Comparison of ENCODE assay signal across 25 cellular contexts in genomic region chr3:195867631-195868335, GRCh38. TPM values are rescaled to one million over a fixed set of nuclear protein-coding genes. Genes with fewer than 3 reads are reported as not detected.
A peak's percentile ranks its signal among the peaks of the same experiment; 100 is the strongest.
DNase-seq lines count a peak whose midpoint lies in the region; ATAC-seq and TF ChIP-seq lines count a peak whose summit lies in the region.
"Had no signal": no experiment of that assay in that cellular context is flagged by ENCODE, and none has a peak within 500 bp of the region (broad histone marks: within the 10 kb centered on the region; RNA-seq: fewer than 3 reads in every experiment).

No MANE protein-coding gene starts in this region.

- no peaks in the 10 kb centered on the region for H3K27me3 Mint-ChIP-seq in stimulated activated naive CD8-positive, alpha-beta T cell treated with anti-CD3 and anti-CD28 coated beads, Interleukin-15, amount 100 ng/mL, for 72 hours
- H3K27me3 Mint-ChIP-seq in chondrocyte (ENCODE audit: low read depth), result no peaks in the 10 kb centered on the region
- H3K27me3 Mint-ChIP-seq in activated CD4-positive, alpha-beta memory T cell treated with anti-CD3 and anti-CD28 coated beads, Interleukin-2, amount 10 ng/mL, durations not matched to agents 7 days and 5 days, result no peaks in the 10 kb centered on the region
- H3K27me3 Mint-ChIP-seq in activated T-helper 1 cell treated with anti-CD3 and anti-CD28 coated beads, Interleukin-12 subunit alpha, Interleukin-12 subunit beta, Interleukin-2, Interleukin-4 antibody, amounts not matched to agents 30 ng/mL and 10 ng/mL and 1 ng/mL, durations not matched to agents 14 hours and 24 hours and 36 hours (ENCODE audit: insufficient read depth), result no peaks in the 10 kb centered on the region

- H3K4me3 ChIP-seq in sigmoid colon, result no peak overlapping the region
- H3K4me3 ChIP-seq: Peyer's patch had no signal

- no peaks in the 10 kb centered on the region for H3K9me3 Mint-ChIP-seq in stimulated activated naive CD8-positive, alpha-beta T cell treated with anti-CD3 and anti-CD28 coated beads, Interleukin-15, amount 100 ng/mL, for 72 hours
- no peaks in the 10 kb centered on the region for H3K9me3 Mint-ChIP-seq in chondrocyte (ENCODE audit: low read depth)
- H3K9me3 Mint-ChIP-seq in activated CD4-positive, alpha-beta memory T cell treated with anti-CD3 and anti-CD28 coated beads, Interleukin-2, amount 10 ng/mL, durations not matched to agents 7 days and 5 days, result no peaks in the 10 kb centered on the region
- no peaks in the 10 kb centered on the region for H3K9me3 Mint-ChIP-seq in activated T-helper 1 cell treated with anti-CD3 and anti-CD28 coated beads, Interleukin-12 subunit alpha, Interleukin-12 subunit beta, Interleukin-2, Interleukin-4 antibody, amounts not matched to agents 30 ng/mL and 10 ng/mL and 1 ng/mL, durations not matched to agents 14 hours and 24 hours and 36 hours
- H3K9me3 Mint-ChIP-seq: HFFc6 had no signal

- H3K4me1 Mint-ChIP-seq in stimulated activated naive CD8-positive, alpha-beta T cell treated with anti-CD3 and anti-CD28 coated beads, Interleukin-15, amount 100 ng/mL, for 72 hours, result peaks cover 7% of the 10 kb centered on the region
- peaks cover 6% of the 10 kb centered on the region for H3K4me1 Mint-ChIP-seq in chondrocyte (ENCODE audit: low read depth)
- no peaks in the 10 kb centered on the region for H3K4me1 Mint-ChIP-seq in activated CD4-positive, alpha-beta memory T cell treated with anti-CD3 and anti-CD28 coated beads, Interleukin-2, amount 10 ng/mL, durations not matched to agents 7 days and 5 days
- peaks cover 5% of the 10 kb centered on the region for H3K4me1 Mint-ChIP-seq in activated T-helper 1 cell treated with anti-CD3 and anti-CD28 coated beads, Interleukin-12 subunit alpha, Interleukin-12 subunit beta, Interleukin-2, Interleukin-4 antibody, amounts not matched to agents 30 ng/mL and 10 ng/mL and 1 ng/mL, durations not matched to agents 14 hours and 24 hours and 36 hours (ENCODE audit: low read depth)

- H3K4me3 Mint-ChIP-seq in stimulated activated naive CD8-positive, alpha-beta T cell treated with anti-CD3 and anti-CD28 coated beads, Interleukin-15, amount 100 ng/mL, for 72 hours, result no peak overlapping the region
- no peak overlapping the region for H3K4me3 Mint-ChIP-seq in chondrocyte (ENCODE audit: unreplicated experiment)
- no peak overlapping the region for H3K4me3 Mint-ChIP-seq in activated CD4-positive, alpha-beta memory T cell treated with anti-CD3 and anti-CD28 coated beads, Interleukin-2, amount 10 ng/mL, durations not matched to agents 7 days and 5 days
- H3K4me3 Mint-ChIP-seq in activated T-helper 1 cell treated with anti-CD3 and anti-CD28 coated beads, Interleukin-12 subunit alpha, Interleukin-12 subunit beta, Interleukin-2, Interleukin-4 antibody, amounts not matched to agents 30 ng/mL and 10 ng/mL and 1 ng/mL, durations not matched to agents 14 hours and 24 hours and 36 hours, result no peak overlapping the region
- H3K4me3 Mint-ChIP-seq: HFFc6 had no signal

- POLR2A ChIA-PET in activated CD4-positive, alpha-beta memory T cell treated with anti-CD3 and anti-CD28 coated beads, Interleukin-2, amount 10 ng/mL, durations not matched to agents 7 days and 5 days (lab: Charles Lee), result no interaction called here

- no peak for DNase-seq in stimulated activated naive CD8-positive, alpha-beta T cell treated with anti-CD3 and anti-CD28 coated beads, Interleukin-15, amount 100 ng/mL, for 72 hours
- DNase-seq in stimulated activated naive CD8-positive, alpha-beta T cell treated with anti-CD3 and anti-CD28 coated beads, Interleukin-15, Interleukin-2, amounts not matched to agents 100 U/mL and 50 U/mL, for 24 hours, result no peak
- DNase-seq in chondrocyte (ENCODE audit: low spot score) (peak; percentile 93), sigmoid colon (peak; percentile 67), NCI-H345 treated with DMSO at 0.1 percent for 48 hours (lab: John Stamatoyannopoulos, UW; ENCODE audit: unreplicated experiment) (no peak)
- DNase-seq in activated CD4-positive, alpha-beta memory T cell treated with anti-CD3 and anti-CD28 coated beads, Interleukin-2, amount 10 ng/mL, durations not matched to agents 7 days and 5 days, result no peak
- no peak for DNase-seq in activated T-helper 1 cell treated with anti-CD3 and anti-CD28 coated beads, Interleukin-12 subunit alpha, Interleukin-12 subunit beta, Interleukin-2, Interleukin-4 antibody, amounts not matched to agents 30 ng/mL and 10 ng/mL and 1 ng/mL, durations not matched to agents 14 hours and 24 hours and 36 hours (ENCODE audit: low spot score)
- DNase-seq: BE2C, EL, HFFc6, KG1, NCI-H1092 treated with DMSO at 0.1 percent for 48 hours, NCI-H146, NCI-H2029 treated with DMSO at 0.1 percent for 48 hours, NCI-H2171, NCI-H345, NCI-H524 treated with DMSO at 0.1 percent for 48 hours, NCI-H82, Right ventricle myocardium superior had no signal

- CTCF ChIA-PET in activated CD4-positive, alpha-beta memory T cell treated with anti-CD3 and anti-CD28 coated beads, Interleukin-2, amount 10 ng/mL, durations not matched to agents 7 days and 5 days (lab: Charles Lee), result no interaction called here

- no peaks in the 10 kb centered on the region for H3K9me3 ChIP-seq in sigmoid colon
- H3K9me3 ChIP-seq: BE2C, Peyer's patch had no signal

- no peaks in the 10 kb centered on the region for H3K27me3 ChIP-seq in sigmoid colon
- H3K27me3 ChIP-seq: BE2C, Peyer's patch had no signal

- H3K36me3 ChIP-seq in sigmoid colon, result peaks cover 0 to 60% (median 13%) of the 10 kb centered on the region in 4 donors

- no peak overlapping the region for H3K27ac ChIP-seq in sigmoid colon
- H3K27ac ChIP-seq: HL-60, Peyer's patch had no signal

- H3K36me3 Mint-ChIP-seq in chondrocyte (ENCODE audit: low read depth), result peaks cover 8% of the 10 kb centered on the region
- H3K36me3 Mint-ChIP-seq in activated CD4-positive, alpha-beta memory T cell treated with anti-CD3 and anti-CD28 coated beads, Interleukin-2, amount 10 ng/mL, durations not matched to agents 7 days and 5 days (ENCODE audit: low read depth), result peaks cover 6% of the 10 kb centered on the region
- peaks cover 5% of the 10 kb centered on the region for H3K36me3 Mint-ChIP-seq in activated T-helper 1 cell treated with anti-CD3 and anti-CD28 coated beads, Interleukin-12 subunit alpha, Interleukin-12 subunit beta, Interleukin-2, Interleukin-4 antibody, amounts not matched to agents 30 ng/mL and 10 ng/mL and 1 ng/mL, durations not matched to agents 14 hours and 24 hours and 36 hours (ENCODE audit: low read depth)

- no peak for TF ChIP-seq POLR2A in sigmoid colon (IDR thresholded peaks at IDR 0.05)

- ATAC-seq in stimulated activated naive CD8-positive, alpha-beta T cell treated with anti-CD3 and anti-CD28 coated beads, Interleukin-15, amount 100 ng/mL, for 72 hours, result peak; percentile 18
- no peak for ATAC-seq in stimulated activated naive CD8-positive, alpha-beta T cell treated with anti-CD3 and anti-CD28 coated beads, Interleukin-15, Interleukin-2, amounts not matched to agents 100 U/mL and 50 U/mL, for 24 hours
- ATAC-seq: HepG2 had no signal

- TF ChIP-seq CTCF in chondrocyte (IDR thresholded peaks at IDR 0.05), result no peak
- TF ChIP-seq CTCF in sigmoid colon (IDR thresholded peaks at IDR 0.05), result no peak

- 93 to 94% methylated on average over 40 of the region's 40 CpGs for WGBS in sigmoid colon, 2 donors

- TF ChIP-seq EP300 in sigmoid colon (IDR thresholded peaks at IDR 0.05), result no peak

- H3K4me1 ChIP-seq in sigmoid colon, result peaks cover 0 to 12% (median 10%) of the 10 kb centered on the region in 4 donors
- H3K4me1 ChIP-seq: BE2C had no signal

- H3K27ac Mint-ChIP-seq in stimulated activated naive CD8-positive, alpha-beta T cell treated with anti-CD3 and anti-CD28 coated beads, Interleukin-15, amount 100 ng/mL, for 72 hours, result no peak overlapping the region
- no peak overlapping the region for H3K27ac Mint-ChIP-seq in chondrocyte (ENCODE audit: unreplicated experiment)
- H3K27ac Mint-ChIP-seq in activated CD4-positive, alpha-beta memory T cell treated with anti-CD3 and anti-CD28 coated beads, Interleukin-2, amount 10 ng/mL, durations not matched to agents 7 days and 5 days, result no peak overlapping the region
- no peak overlapping the region for H3K27ac Mint-ChIP-seq in activated T-helper 1 cell treated with anti-CD3 and anti-CD28 coated beads, Interleukin-12 subunit alpha, Interleukin-12 subunit beta, Interleukin-2, Interleukin-4 antibody, amounts not matched to agents 30 ng/mL and 10 ng/mL and 1 ng/mL, durations not matched to agents 14 hours and 24 hours and 36 hours
- H3K27ac Mint-ChIP-seq: HFFc6 had no signal

- intact Hi-C loops in sigmoid colon (cut with DNase I), result no loop called here
- intact Hi-C loops in activated T-helper 1 cell treated with anti-CD3 and anti-CD28 coated beads, Interleukin-12 subunit alpha, Interleukin-12 subunit beta, Interleukin-2, Interleukin-4 antibody, amounts not matched to agents 30 ng/mL and 10 ng/mL and 1 ng/mL, durations not matched to agents 14 hours and 24 hours and 36 hours (cut with micrococcal nuclease), result no loop called here

RNA-seq across cellular contexts. Expression of gene TNK2, which starts 40.6 kb away (rescaled TPM):
- 35.5 to 39.8 TPM (median 38.6 TPM) in 3 replicates for total RNA-seq in chondrocyte
- 10 to 100 TPM; 12.5 to 41.0 (median 18.1) TPM for total RNA-seq in sigmoid colon
- polyA plus RNA-seq in sigmoid colon, result 10 to 100 TPM in 2 of 3 donors, 1 to 10 TPM in 1; 8.4 to 44.0 (median 17.1) TPM
- 100 to 1,000 TPM; 113 to 115 TPM for total RNA-seq in activated CD4-positive, alpha-beta memory T cell treated with anti-CD3 and anti-CD28 coated beads, Interleukin-2, amount 10 ng/mL, durations not matched to agents 7 days and 5 days
- 126 and 127 TPM in 2 replicates for total RNA-seq in activated T-helper 1 cell treated with anti-CD3 and anti-CD28 coated beads, Interleukin-12 subunit alpha, Interleukin-12 subunit beta, Interleukin-2, Interleukin-4 antibody, amounts not matched to agents 30 ng/mL and 10 ng/mL and 1 ng/mL, durations not matched to agents 14 hours and 24 hours and 36 hours

RNA-seq across cellular contexts. Expression of gene MUC4, which starts 56.1 kb away (rescaled TPM):
- total RNA-seq in chondrocyte, result not detected in 3 replicates
- total RNA-seq in sigmoid colon, result 1 to 10 TPM in 1 of 4 donors, under 1 TPM in 2, not detected in 1; under 0.01 to 6.4 (median 0.36) TPM
- polyA plus RNA-seq in sigmoid colon, result 100 to 1,000 TPM in 1 of 3 donors, 1 to 10 TPM in 2; 8.4 to 195 (median 8.8) TPM
- under 1 TPM; 0.08 to 0.15 TPM for total RNA-seq in activated CD4-positive, alpha-beta memory T cell treated with anti-CD3 and anti-CD28 coated beads, Interleukin-2, amount 10 ng/mL, durations not matched to agents 7 days and 5 days
- total RNA-seq in activated T-helper 1 cell treated with anti-CD3 and anti-CD28 coated beads, Interleukin-12 subunit alpha, Interleukin-12 subunit beta, Interleukin-2, Interleukin-4 antibody, amounts not matched to agents 30 ng/mL and 10 ng/mL and 1 ng/mL, durations not matched to agents 14 hours and 24 hours and 36 hours, result 1.6 and 2.4 TPM in 2 replicates
- total RNA-seq: A673, HepG2, HFFc6, HT-29, Right ventricle myocardium superior, SK-MEL-5 had no signal
- polyA plus RNA-seq: HepG2 had no signal

Comparison
In these comparisons a context has a peak if more than half of its experiments do, and no peak if none do; other contexts are left out.
1. DNase-seq: peak in chondrocyte (single experiment) and sigmoid colon (single experiment); none in stimulated activated naive CD8-positive, alpha-beta T cell treated with anti-CD3 and anti-CD28 coated beads, Interleukin-15, amount 100 ng/mL, for 72 hours (0 of 2), stimulated activated naive CD8-positive, alpha-beta T cell treated with anti-CD3 and anti-CD28 coated beads, Interleukin-15, Interleukin-2, amounts not matched to agents 100 U/mL and 50 U/mL, for 24 hours (single experiment), NCI-H345 treated with DMSO at 0.1 percent for 48 hours (single experiment), activated CD4-positive, alpha-beta memory T cell treated with anti-CD3 and anti-CD28 coated beads, Interleukin-2, amount 10 ng/mL, durations not matched to agents 7 days and 5 days (single experiment) and activated T-helper 1 cell treated with anti-CD3 and anti-CD28 coated beads, Interleukin-12 subunit alpha, Interleukin-12 subunit beta, Interleukin-2, Interleukin-4 antibody, amounts not matched to agents 30 ng/mL and 10 ng/mL and 1 ng/mL, durations not matched to agents 14 hours and 24 hours and 36 hours (single experiment).